In genomic region chr10:11229893-11230292, GRCh38 we compare ENCODE assay signal across 21 cellular contexts.
A peak's percentile ranks its signal among the peaks of the same experiment; 100 is the strongest.
DNase-seq lines count a peak whose midpoint lies in the region; ATAC-seq lines count a peak whose summit lies in the region.
"Had no signal": no experiment of that assay in that cellular context is flagged by ENCODE, and none has a peak within 500 bp of the region (broad histone marks: within the 10 kb centered on the region; RNA-seq: fewer than 3 reads in every experiment).

No MANE protein-coding gene starts in this region.

- H3K4me1 Mint-ChIP-seq in activated CD4-positive, alpha-beta T cell treated with anti-CD3 and anti-CD28 coated beads for 36 hours: peaks cover 98% of the 10 kb centered on the region
- H3K4me1 Mint-ChIP-seq in CD8-positive, alpha-beta memory T cell: peaks cover 95 to 100% (median 98%) of the 10 kb centered on the region in 3 donors
- peaks cover 90 to 93% of the 10 kb centered on the region in 2 donors for H3K4me1 Mint-ChIP-seq in natural killer cell treated with Interleukin-12 subunit alpha and Interleukin-12 subunit beta and Interleukin-15 and Interleukin-18, amount 100 ng/mL, for 72 hours (ENCODE audit: low read depth in 2 of 2)

- CTCF ChIA-PET in activated CD4-positive, alpha-beta T cell treated with anti-CD3 and anti-CD28 coated beads for 36 hours (lab: Charles Lee): interaction anchor here (1.9 kb wide), 1 partner anchor 64 kb away, joined by 5 read pairs; no protein-coding TSS in a partner anchor
- CTCF ChIA-PET in CD8-positive, alpha-beta memory T cell (lab: Charles Lee): interaction anchor here (0.7 kb wide), 1 partner anchor 23 kb away, joined by 4 read pairs; no protein-coding TSS in a partner anchor

- POLR2A ChIA-PET in activated CD4-positive, alpha-beta T cell treated with anti-CD3 and anti-CD28 coated beads for 36 hours (lab: Charles Lee): no interaction called here
- POLR2A ChIA-PET in CD8-positive, alpha-beta memory T cell (lab: Charles Lee): no interaction called here

- no peak overlapping the region for H3K27ac ChIP-seq in CD8-positive, alpha-beta memory T cell (ENCODE audit: low read depth, low read length)
- H3K27ac ChIP-seq: 22Rv1, HL-60 had no signal

- H3K4me3 ChIP-seq in CD8-positive, alpha-beta memory T cell (ENCODE audit: low read length): no peak overlapping the region
- H3K4me3 ChIP-seq: tibial nerve had no signal

- ATAC-seq in activated CD4-positive, alpha-beta T cell treated with anti-CD3 and anti-CD28 coated beads for 36 hours: no peak
- ATAC-seq in activated naive CD4-positive, alpha-beta T cell treated with anti-CD3 and anti-CD28 coated beads, Interleukin-2, amount 50 U/mL, for 72 hours: no peak
- no peak for ATAC-seq in natural killer cell treated with Interleukin-12 subunit alpha and Interleukin-12 subunit beta and Interleukin-15 and Interleukin-18, amount 100 ng/mL, for 72 hours
- ATAC-seq: left ventricle myocardium superior had no signal

- no peak overlapping the region for H3K4me3 Mint-ChIP-seq in activated CD4-positive, alpha-beta T cell treated with anti-CD3 and anti-CD28 coated beads for 36 hours
- H3K4me3 Mint-ChIP-seq in CD8-positive, alpha-beta memory T cell: peak overlapping the region in 5 of 7 donors; percentile 6 to 69 (median 49)
- peak overlapping the region; percentile 15 for H3K4me3 Mint-ChIP-seq in natural killer cell treated with Interleukin-12 subunit alpha and Interleukin-12 subunit beta and Interleukin-15 and Interleukin-18, amount 100 ng/mL, for 72 hours

- no peaks in the 10 kb centered on the region for H3K27me3 ChIP-seq in CD8-positive, alpha-beta memory T cell (ENCODE audit: insufficient read depth, low read length, poor library complexity, severe bottlenecking)
- H3K27me3 ChIP-seq: tibial nerve had no signal

- intact Hi-C loops in activated CD4-positive, alpha-beta T cell treated with anti-CD3 and anti-CD28 coated beads for 36 hours (cut with DNase I, micrococcal nuclease): no loop called here

- H3K36me3 ChIP-seq in CD8-positive, alpha-beta memory T cell (ENCODE audit: insufficient read depth, low read length): peaks cover 40% of the 10 kb centered on the region

- H3K9me3 Mint-ChIP-seq in activated CD4-positive, alpha-beta T cell treated with anti-CD3 and anti-CD28 coated beads for 36 hours (ENCODE audit: low read depth): no peaks in the 10 kb centered on the region
- H3K9me3 Mint-ChIP-seq in CD8-positive, alpha-beta memory T cell: no peaks in the 10 kb centered on the region
- H3K9me3 Mint-ChIP-seq in activated naive CD4-positive, alpha-beta T cell treated with anti-CD3 and anti-CD28 coated beads, Interleukin-2, amount 50 U/mL, for 72 hours: no peaks in the 10 kb centered on the region
- H3K9me3 Mint-ChIP-seq in natural killer cell treated with Interleukin-12 subunit alpha and Interleukin-12 subunit beta and Interleukin-15 and Interleukin-18, amount 100 ng/mL, for 72 hours: no peaks in the 10 kb centered on the region

- peaks cover 92% of the 10 kb centered on the region for H3K4me1 ChIP-seq in CD8-positive, alpha-beta memory T cell (ENCODE audit: insufficient read depth, low read length)

- H3K36me3 Mint-ChIP-seq in activated CD4-positive, alpha-beta T cell treated with anti-CD3 and anti-CD28 coated beads for 36 hours (ENCODE audit: low read depth): peaks cover 72% of the 10 kb centered on the region
- H3K36me3 Mint-ChIP-seq in CD8-positive, alpha-beta memory T cell: peaks cover 17 to 87% (median 23%) of the 10 kb centered on the region in 3 donors
- peaks cover 23 to 53% of the 10 kb centered on the region in 2 donors for H3K36me3 Mint-ChIP-seq in activated naive CD4-positive, alpha-beta T cell treated with anti-CD3 and anti-CD28 coated beads, Interleukin-2, amount 50 U/mL, for 72 hours
- H3K36me3 Mint-ChIP-seq in natural killer cell treated with Interleukin-12 subunit alpha and Interleukin-12 subunit beta and Interleukin-15 and Interleukin-18, amount 100 ng/mL, for 72 hours: peaks cover 49% of the 10 kb centered on the region

- no peak for DNase-seq in activated CD4-positive, alpha-beta T cell treated with anti-CD3 and anti-CD28 coated beads for 36 hours
- DNase-seq in activated CD4-positive, alpha-beta T cell treated with anti-CD3 and anti-CD28 coated beads, Interleukin-2, amount 50 U/mL, for 48 hours: no peak
- DNase-seq in CD8-positive, alpha-beta memory T cell: no peak
- DNase-seq in activated naive CD4-positive, alpha-beta T cell treated with anti-CD3 and anti-CD28 coated beads, Interleukin-2, amount 50 U/mL, for 72 hours (ENCODE audit: low spot score in 2 of 2): no peak
- no peak for DNase-seq in natural killer cell treated with Interleukin-12 subunit alpha and Interleukin-12 subunit beta and Interleukin-15 and Interleukin-18, amount 100 ng/mL, for 72 hours (ENCODE audit: low spot score)
- DNase-seq in DMS153 (lab: John Stamatoyannopoulos, UW): no peak
- DNase-seq in NCI-H2107 treated with DMSO at 0.1 percent for 48 hours (lab: John Stamatoyannopoulos, UW; ENCODE audit: unreplicated experiment): no peak
- DNase-seq in hippocampal formation (lab: John Stamatoyannopoulos, UW): no peak
- DNase-seq: activated gamma-delta T cell treated with Interleukin-2 at 50 U/mL for 16 hours; effector CD8-positive, alpha-beta T cell; foreskin melanocyte; left ventricle myocardium superior; NCI-H1092; NCI-H1930; NCI-H226; NCI-H774; stimulated activated CD4-positive, alpha-beta T cell treated with anti-CD3 and anti-CD28 coated beads, Interleukin-1b, Interleukin-23, amount 100 ng/mL, for 48 hours; stimulated activated naive CD4-positive, alpha-beta T cell treated with Interleukin-2 at 50 U/mL for 16 hours had no signal

- H3K27me3 Mint-ChIP-seq in activated CD4-positive, alpha-beta T cell treated with anti-CD3 and anti-CD28 coated beads for 36 hours: no peaks in the 10 kb centered on the region
- no peaks in the 10 kb centered on the region for H3K27me3 Mint-ChIP-seq in CD8-positive, alpha-beta memory T cell
- no peaks in the 10 kb centered on the region for H3K27me3 Mint-ChIP-seq in natural killer cell treated with Interleukin-12 subunit alpha and Interleukin-12 subunit beta and Interleukin-15 and Interleukin-18, amount 100 ng/mL, for 72 hours

- no peaks in the 10 kb centered on the region for H3K9me3 ChIP-seq in CD8-positive, alpha-beta memory T cell (ENCODE audit: low read length)
- H3K9me3 ChIP-seq: tibial nerve had no signal

- peak overlapping the region; percentile 90 for H3K27ac Mint-ChIP-seq in activated CD4-positive, alpha-beta T cell treated with anti-CD3 and anti-CD28 coated beads for 36 hours
- H3K27ac Mint-ChIP-seq in CD8-positive, alpha-beta memory T cell: peak overlapping the region; percentile 86 to 98 (median 97)
- peak overlapping the region; percentile 37 to 97 for H3K27ac Mint-ChIP-seq in activated naive CD4-positive, alpha-beta T cell treated with anti-CD3 and anti-CD28 coated beads, Interleukin-2, amount 50 U/mL, for 72 hours
- H3K27ac Mint-ChIP-seq in natural killer cell treated with Interleukin-12 subunit alpha and Interleukin-12 subunit beta and Interleukin-15 and Interleukin-18, amount 100 ng/mL, for 72 hours: no peak overlapping the region

Comparison
In these comparisons a context has a peak if more than half of its experiments do, and no peak if none do; other contexts are left out.
1. H3K27ac Mint-ChIP-seq: peak in activated CD4-positive, alpha-beta T cell treated with anti-CD3 and anti-CD28 coated beads for 36 hours (single experiment), CD8-positive, alpha-beta memory T cell (8 of 8) and activated naive CD4-positive, alpha-beta T cell treated with anti-CD3 and anti-CD28 coated beads, Interleukin-2, amount 50 U/mL, for 72 hours (2 of 2); none in natural killer cell treated with Interleukin-12 subunit alpha and Interleukin-12 subunit beta and Interleukin-15 and Interleukin-18, amount 100 ng/mL, for 72 hours (0 of 2).